9 cellular contexts compared by ENCODE assay signal in genomic region chr3:133413166-133414020, GRCh38. TPM values are rescaled to one million over a fixed set of nuclear protein-coding genes. Genes with fewer than 3 reads are reported as not detected.
A peak's percentile ranks its signal among the peaks of the same experiment; 100 is the strongest.
DNase-seq lines count a peak whose midpoint lies in the region; ATAC-seq and TF ChIP-seq lines count a peak whose summit lies in the region.
"Had no signal": no experiment of that assay in that cellular context is flagged by ENCODE, and none has a peak within 500 bp of the region (broad histone marks: within the 10 kb centered on the region; RNA-seq: fewer than 3 reads in every experiment).

No MANE protein-coding gene starts in this region.

- no peaks in the 10 kb centered on the region for H3K9me3 ChIP-seq in right lobe of liver

- no peak for TF ChIP-seq POLR2A in right lobe of liver (IDR thresholded peaks at IDR 0.05)

- no peak overlapping the region for H3K4me3 ChIP-seq in right lobe of liver

- no peaks in the 10 kb centered on the region for H3K27me3 ChIP-seq in right lobe of liver

- peaks cover 6% of the 10 kb centered on the region for H3K4me1 Mint-ChIP-seq in activated B cell treated with CpG ODN at 0.5 μM for 24 hours

- POLR2A ChIA-PET in activated B cell treated with CpG ODN at 0.5 μM for 24 hours (lab: Charles Lee): no interaction called here

- no peaks in the 10 kb centered on the region for H3K36me3 ChIP-seq in right lobe of liver

- peak; percentile 36 for DNase-seq in A172 (ENCODE audit: low spot score)
- DNase-seq in H4 (ENCODE audit: low spot score): peak; percentile 52
- no peak for DNase-seq in activated B cell treated with CpG ODN at 0.5 μM for 24 hours
- DNase-seq in right lobe of liver: no peak
- DNase-seq in stimulated activated CD4-positive, alpha-beta T cell treated with anti-CD3 and anti-CD28 coated beads, Interleukin-4, amount 100 ng/mL, for 4 hours: no peak
- no peak for DNase-seq in NCI-H446 treated with DMSO at 0.1 percent for 48 hours (lab: John Stamatoyannopoulos, UW)

- TF ChIP-seq CTCF in activated B cell treated with CpG ODN at 0.5 μM for 24 hours (IDR thresholded peaks at IDR 0.05): no peak
- TF ChIP-seq CTCF in right lobe of liver (IDR thresholded peaks at IDR 0.05): no peak

- H3K9me3 Mint-ChIP-seq in activated B cell treated with CpG ODN at 0.5 μM for 24 hours: no peaks in the 10 kb centered on the region

- intact Hi-C loops in activated B cell treated with CpG ODN at 0.5 μM for 24 hours (cut with micrococcal nuclease): no loop called here
- intact Hi-C loops in right lobe of liver (cut with DNase I): no loop called here

- H3K27ac Mint-ChIP-seq in activated B cell treated with CpG ODN at 0.5 μM for 24 hours: no peak overlapping the region

- H3K4me3 Mint-ChIP-seq in activated B cell treated with CpG ODN at 0.5 μM for 24 hours: no peak overlapping the region

- WGBS in right lobe of liver (ENCODE audit: insufficient coverage, low coverage, low lambda C conversion rate, missing lambda C conversion rate): 30% methylated on average over 17 of the region's 17 CpGs

- no peak overlapping the region for H3K27ac ChIP-seq in right lobe of liver

- no peaks in the 10 kb centered on the region for H3K27me3 Mint-ChIP-seq in activated B cell treated with CpG ODN at 0.5 μM for 24 hours

- no peaks in the 10 kb centered on the region for H3K4me1 ChIP-seq in right lobe of liver

- H3K36me3 Mint-ChIP-seq in activated B cell treated with CpG ODN at 0.5 μM for 24 hours (ENCODE audit: low read depth): no peaks in the 10 kb centered on the region

- CTCF ChIA-PET in activated B cell treated with CpG ODN at 0.5 μM for 24 hours (lab: Charles Lee): no interaction called here

- ATAC-seq in activated B cell treated with CpG ODN at 0.5 μM for 24 hours (ENCODE audit: low read depth) (peak; percentile 10), right lobe of liver (peak in 3 of 4 donors; percentile 45 to 63 (median 49)), GM18870 (IDR thresholded peaks at IDR 0.05; ENCODE audit: unreplicated experiment) (no peak), HG02870 (IDR thresholded peaks at IDR 0.05; ENCODE audit: unreplicated experiment) (no peak)
- ATAC-seq: activated CD4-positive, CD25-positive, alpha-beta regulatory T cell treated with anti-CD3 and anti-CD28 coated beads, Interleukin-2, amount 50 U/mL, for 24 hours had no signal

RNA-seq across cellular contexts. Expression of gene BFSP2, which starts 13.5 kb away (rescaled TPM):
- total RNA-seq in A172 (2014; rRNA removed; shearing (Covaris generic)): not detected in 2 replicates
- total RNA-seq in H4 (2014; rRNA removed; shearing (Covaris generic)): not detected in 2 replicates
- 0.34 and 1.3 TPM in 2 replicates for total RNA-seq in activated B cell treated with CpG ODN at 0.5 μM for 24 hours
- total RNA-seq in right lobe of liver: not detected

Comparison
In these comparisons a context has a peak if more than half of its experiments do, and no peak if none do; other contexts are left out.
1. DNase-seq: peak in A172 (single experiment) and H4 (single experiment); none in activated B cell treated with CpG ODN at 0.5 μM for 24 hours (single experiment), right lobe of liver (0 of 3), stimulated activated CD4-positive, alpha-beta T cell treated with anti-CD3 and anti-CD28 coated beads, Interleukin-4, amount 100 ng/mL, for 4 hours (0 of 2) and NCI-H446 treated with DMSO at 0.1 percent for 48 hours (single experiment).
2. ATAC-seq: peak in activated B cell treated with CpG ODN at 0.5 μM for 24 hours (single experiment) and right lobe of liver (3 of 4); none in GM18870 (single experiment) and HG02870 (single experiment).